In genomic region chr12:34163443-34163842, GRCh38 we compare ENCODE assay signal across 23 cellular contexts.
"Had no signal": no experiment of that assay in that cellular context is flagged by ENCODE, and none has a peak within 500 bp of the region (broad histone marks: within the 10 kb centered on the region; RNA-seq: fewer than 3 reads in every experiment).

No MANE protein-coding gene starts in this region.

- H3K9me3 ChIP-seq: breast epithelium, gastrocnemius medialis, suprapubic skin had no signal

- H3K27ac ChIP-seq: breast epithelium, gastrocnemius medialis, suprapubic skin, VCaP had no signal

- H3K27me3 ChIP-seq: breast epithelium, gastrocnemius medialis, suprapubic skin had no signal

- H3K4me1 ChIP-seq: breast epithelium, gastrocnemius medialis, suprapubic skin had no signal

- H3K27ac Mint-ChIP-seq: activated T-cell treated with anti-CD3 and anti-CD28 coated beads, Interleukin-2, amount 50 U/mL, for 72 hours; stimulated activated naive CD8-positive, alpha-beta T cell treated with anti-CD3 and anti-CD28 coated beads, Interleukin-15, Interleukin-2, amounts not matched to agents 100 ng/mL and 50 ng/mL, for 24 hours had no signal

- H3K9me3 Mint-ChIP-seq: activated T-cell treated with anti-CD3 and anti-CD28 coated beads, Interleukin-2, amount 50 U/mL, for 72 hours; stimulated activated naive CD8-positive, alpha-beta T cell treated with anti-CD3 and anti-CD28 coated beads, Interleukin-15, Interleukin-2, amounts not matched to agents 100 ng/mL and 50 ng/mL, for 24 hours had no signal

- DNase-seq: activated CD4-positive, CD25-positive, alpha-beta regulatory T cell treated with anti-CD3 and anti-CD28 coated beads, Interleukin-2, amount 50 U/mL, for 72 hours; activated CD8-positive, alpha-beta memory T cell treated with anti-CD3 and anti-CD28 coated beads for 24 hours; activated CD8-positive, alpha-beta memory T cell treated with anti-CD3 and anti-CD28 coated beads, Interleukin-2, amount 50 U/mL, for 48 hours; activated effector memory CD4-positive, alpha-beta T cell treated with anti-CD3 and anti-CD28 coated beads, Interleukin-2, amount 50 U/mL, for 16 hours; activated naive CD4-positive, alpha-beta T cell treated with anti-CD3 and anti-CD28 coated beads, Interleukin-2, amount 50 U/mL, for 16 hours; activated T-cell treated with anti-CD3 and anti-CD28 coated beads, Interleukin-2, amount 50 U/mL, for 72 hours; aorta; cerebellar nuclear complex; cortex of kidney; gastrocnemius medialis; head of caudate nucleus; kidney; left ventricle myocardium superior; occipital lobe; stimulated activated CD4-positive, alpha-beta T cell treated with anti-CD3 and anti-CD28 coated beads, Interleukin-12 subunit alpha, Interleukin-12 subunit beta, amount 100 ng/mL, for 4 hours; stimulated activated CD4-positive, alpha-beta T cell treated with anti-CD3 and anti-CD28 coated beads, Interleukin-1b, Interleukin-23, amount 100 ng/mL, for 48 hours; stimulated activated CD8-positive, alpha-beta memory T cell treated with anti-CD3 and anti-CD28 coated beads, Interleukin-4, amount 100 ng/mL, for 48 hours; trophoblast cell had no signal

- H3K4me3 ChIP-seq: breast epithelium, gastrocnemius medialis, suprapubic skin had no signal

- ATAC-seq: activated T-cell treated with anti-CD3 and anti-CD28 coated beads, Interleukin-2, amount 50 U/mL, for 72 hours; esophagus mucosa; gastrocnemius medialis; left ventricle myocardium superior had no signal

- H3K4me3 Mint-ChIP-seq: activated T-cell treated with anti-CD3 and anti-CD28 coated beads, Interleukin-2, amount 50 U/mL, for 72 hours; stimulated activated naive CD8-positive, alpha-beta T cell treated with anti-CD3 and anti-CD28 coated beads, Interleukin-15, Interleukin-2, amounts not matched to agents 100 ng/mL and 50 ng/mL, for 24 hours had no signal

- H3K36me3 ChIP-seq: breast epithelium, gastrocnemius medialis, suprapubic skin had no signal
